In genomic region chr7:29335188-29336083, GRCh38 we compare ENCODE assay signal across 24 cellular contexts.
DNase-seq lines count a peak whose midpoint lies in the region; ATAC-seq and TF ChIP-seq lines count a peak whose summit lies in the region.
"Had no signal": no experiment of that assay in that cellular context is flagged by ENCODE, and none has a peak within 500 bp of the region (broad histone marks: within the 10 kb centered on the region; RNA-seq: fewer than 3 reads in every experiment).

No MANE protein-coding gene starts in this region.

- no peaks in the 10 kb centered on the region for H3K9me3 Mint-ChIP-seq in natural killer cell
- H3K9me3 Mint-ChIP-seq in natural killer cell treated with Interleukin-12 subunit alpha and Interleukin-12 subunit beta and Interleukin-15 and Interleukin-18, amount 100 ng/mL, for 72 hours: no peaks in the 10 kb centered on the region
- H3K9me3 Mint-ChIP-seq in effector memory CD8-positive, alpha-beta T cell: no peaks in the 10 kb centered on the region
- no peaks in the 10 kb centered on the region for H3K9me3 Mint-ChIP-seq in activated T-helper 2 cell treated with anti-CD3 and anti-CD28 coated beads, Interferon-gamma antibody, Interleukin-2, Interleukin-4, amounts not matched to agents 10 μg/mL and 5 μg/mL and 100 μg/mL, durations not matched to agents 14 hours and 24 hours and 36 hours
- H3K9me3 Mint-ChIP-seq: T-cell had no signal

- no peak for TF ChIP-seq CTCF in natural killer cell (IDR thresholded peaks at IDR 0.05)
- TF ChIP-seq CTCF in tibial artery (IDR thresholded peaks at IDR 0.05): no peak

- DNase-seq in natural killer cell (no peak), SK-MEL-5 (ENCODE audit: low read depth, low spot score) (peak; percentile 19), tibial artery (no peak)
- DNase-seq in natural killer cell treated with Interleukin-12 subunit alpha and Interleukin-12 subunit beta and Interleukin-15 and Interleukin-18, amount 100 ng/mL, for 72 hours (ENCODE audit: low spot score): no peak
- DNase-seq in effector memory CD8-positive, alpha-beta T cell: no peak
- no peak for DNase-seq in activated T-helper 2 cell treated with anti-CD3 and anti-CD28 coated beads, Interferon-gamma antibody, Interleukin-2, Interleukin-4, amounts not matched to agents 10 μg/mL and 5 μg/mL and 100 μg/mL, durations not matched to agents 14 hours and 24 hours and 36 hours (ENCODE audit: low spot score)
- DNase-seq: activated CD4-positive, alpha-beta T cell treated with anti-CD3 and anti-CD28 coated beads for 1 hour; activated CD8-positive, alpha-beta memory T cell treated with anti-CD3 and anti-CD28 coated beads for 24 hours; activated gamma-delta T cell treated with Interleukin-2 at 50 U/mL for 16 hours; activated T-cell treated with anti-CD3 and anti-CD28 coated beads, Interleukin-2, amount 50 U/mL, for 1 hour; caudate nucleus; COR-L47; DMS79; KG1; left lung; mesendoderm; NCI-H1417; SIG-M5; stimulated activated CD4-positive, alpha-beta T cell treated with anti-CD3 and anti-CD28 coated beads, Interleukin-15, amount 100 ng/mL, for 24 hours; stimulated activated naive CD4-positive, alpha-beta T cell treated with Interleukin-2 at 50 U/mL for 16 hours; T-cell had no signal

- peaks cover 0 to 8% (median 0%) of the 10 kb centered on the region in 4 donors for H3K4me1 ChIP-seq in tibial artery

- no peak for ATAC-seq in natural killer cell
- ATAC-seq in natural killer cell treated with Interleukin-12 subunit alpha and Interleukin-12 subunit beta and Interleukin-15 and Interleukin-18, amount 100 ng/mL, for 72 hours: no peak
- no peak for ATAC-seq in effector memory CD8-positive, alpha-beta T cell (replicated peaks)
- no peak for ATAC-seq in HG03469 (IDR thresholded peaks at IDR 0.05; ENCODE audit: unreplicated experiment)
- ATAC-seq in GM21619 (IDR thresholded peaks at IDR 0.05; ENCODE audit: unreplicated experiment): no peak
- ATAC-seq: left lung, T-cell had no signal

- peaks cover 0 to 6% of the 10 kb centered on the region in 2 donors for H3K27me3 ChIP-seq in tibial artery

- peaks cover 45 to 48% of the 10 kb centered on the region in 2 donors for H3K4me1 Mint-ChIP-seq in natural killer cell
- peaks cover 25 to 27% of the 10 kb centered on the region in 2 donors for H3K4me1 Mint-ChIP-seq in natural killer cell treated with Interleukin-12 subunit alpha and Interleukin-12 subunit beta and Interleukin-15 and Interleukin-18, amount 100 ng/mL, for 72 hours (ENCODE audit: low read depth in 2 of 2)
- peaks cover 31 to 39% of the 10 kb centered on the region in 2 donors for H3K4me1 Mint-ChIP-seq in effector memory CD8-positive, alpha-beta T cell (ENCODE audit: low read depth in 2 of 2)
- peaks cover 19% of the 10 kb centered on the region for H3K4me1 Mint-ChIP-seq in activated T-helper 2 cell treated with anti-CD3 and anti-CD28 coated beads, Interferon-gamma antibody, Interleukin-2, Interleukin-4, amounts not matched to agents 10 μg/mL and 5 μg/mL and 100 μg/mL, durations not matched to agents 14 hours and 24 hours and 36 hours (ENCODE audit: low read depth)

- no peak overlapping the region for H3K4me3 ChIP-seq in tibial artery
- H3K4me3 ChIP-seq: left lung, thoracic aorta had no signal

- peak overlapping the region; percentile 61 for H3K4me3 Mint-ChIP-seq in natural killer cell
- H3K4me3 Mint-ChIP-seq in natural killer cell treated with Interleukin-12 subunit alpha and Interleukin-12 subunit beta and Interleukin-15 and Interleukin-18, amount 100 ng/mL, for 72 hours: no peak overlapping the region
- H3K4me3 Mint-ChIP-seq in effector memory CD8-positive, alpha-beta T cell: no peak overlapping the region
- no peak overlapping the region for H3K4me3 Mint-ChIP-seq in activated T-helper 2 cell treated with anti-CD3 and anti-CD28 coated beads, Interferon-gamma antibody, Interleukin-2, Interleukin-4, amounts not matched to agents 10 μg/mL and 5 μg/mL and 100 μg/mL, durations not matched to agents 14 hours and 24 hours and 36 hours (ENCODE audit: low read depth)
- H3K4me3 Mint-ChIP-seq: T-cell had no signal

- H3K36me3 Mint-ChIP-seq in natural killer cell: no peaks in the 10 kb centered on the region
- no peaks in the 10 kb centered on the region for H3K36me3 Mint-ChIP-seq in natural killer cell treated with Interleukin-12 subunit alpha and Interleukin-12 subunit beta and Interleukin-15 and Interleukin-18, amount 100 ng/mL, for 72 hours
- H3K36me3 Mint-ChIP-seq in effector memory CD8-positive, alpha-beta T cell (ENCODE audit: insufficient read depth): no peaks in the 10 kb centered on the region
- H3K36me3 Mint-ChIP-seq in activated T-helper 2 cell treated with anti-CD3 and anti-CD28 coated beads, Interferon-gamma antibody, Interleukin-2, Interleukin-4, amounts not matched to agents 10 μg/mL and 5 μg/mL and 100 μg/mL, durations not matched to agents 14 hours and 24 hours and 36 hours (ENCODE audit: low read depth): no peaks in the 10 kb centered on the region
- H3K36me3 Mint-ChIP-seq: T-cell had no signal

- in situ Hi-C loops in SK-MEL-5 (cut with HindIII; ENCODE audit: low pct_unique_long_range_greater_than_20kb, low sequenced_read_pairs): no loop called here

- H3K27ac ChIP-seq in tibial artery: no peak overlapping the region
- H3K27ac ChIP-seq: left lung, thoracic aorta had no signal

- intact Hi-C loops in natural killer cell (cut with micrococcal nuclease): loop anchor here (2.0 to 5.0 kb wide), 2 partner anchors 73 to 93 kb away; no protein-coding TSS in a partner anchor
- intact Hi-C loops in tibial artery (cut with DNase I; ENCODE audit: low total_unique reads): no loop called here
- intact Hi-C loops in activated T-helper 2 cell treated with anti-CD3 and anti-CD28 coated beads, Interferon-gamma antibody, Interleukin-2, Interleukin-4, amounts not matched to agents 10 μg/mL and 5 μg/mL and 100 μg/mL, durations not matched to agents 14 hours and 24 hours and 36 hours (cut with micrococcal nuclease): no loop called here

- no peaks in the 10 kb centered on the region for H3K27me3 Mint-ChIP-seq in natural killer cell (ENCODE audit: low read depth in 2 of 2)
- no peaks in the 10 kb centered on the region for H3K27me3 Mint-ChIP-seq in natural killer cell treated with Interleukin-12 subunit alpha and Interleukin-12 subunit beta and Interleukin-15 and Interleukin-18, amount 100 ng/mL, for 72 hours
- H3K27me3 Mint-ChIP-seq in effector memory CD8-positive, alpha-beta T cell: no peaks in the 10 kb centered on the region
- peaks cover 8% of the 10 kb centered on the region for H3K27me3 Mint-ChIP-seq in activated T-helper 2 cell treated with anti-CD3 and anti-CD28 coated beads, Interferon-gamma antibody, Interleukin-2, Interleukin-4, amounts not matched to agents 10 μg/mL and 5 μg/mL and 100 μg/mL, durations not matched to agents 14 hours and 24 hours and 36 hours (ENCODE audit: low read depth)
- H3K27me3 Mint-ChIP-seq: T-cell had no signal

- H3K9me3 ChIP-seq in tibial artery: no peaks in the 10 kb centered on the region
- H3K9me3 ChIP-seq: left lung, thoracic aorta had no signal

- peak overlapping the region; percentile 40 to 64 for H3K27ac Mint-ChIP-seq in natural killer cell
- no peak overlapping the region for H3K27ac Mint-ChIP-seq in natural killer cell treated with Interleukin-12 subunit alpha and Interleukin-12 subunit beta and Interleukin-15 and Interleukin-18, amount 100 ng/mL, for 72 hours
- peak overlapping the region; percentile 73 to 93 for H3K27ac Mint-ChIP-seq in effector memory CD8-positive, alpha-beta T cell
- no peak overlapping the region for H3K27ac Mint-ChIP-seq in activated T-helper 2 cell treated with anti-CD3 and anti-CD28 coated beads, Interferon-gamma antibody, Interleukin-2, Interleukin-4, amounts not matched to agents 10 μg/mL and 5 μg/mL and 100 μg/mL, durations not matched to agents 14 hours and 24 hours and 36 hours

- H3K36me3 ChIP-seq in tibial artery: no peaks in the 10 kb centered on the region
- H3K36me3 ChIP-seq: left lung, thoracic aorta had no signal

Comparison
In these comparisons a context has a peak if more than half of its experiments do, and no peak if none do; other contexts are left out.
1. H3K27ac Mint-ChIP-seq: peak in natural killer cell (2 of 2) and effector memory CD8-positive, alpha-beta T cell (2 of 2); none in natural killer cell treated with Interleukin-12 subunit alpha and Interleukin-12 subunit beta and Interleukin-15 and Interleukin-18, amount 100 ng/mL, for 72 hours (0 of 2) and activated T-helper 2 cell treated with anti-CD3 and anti-CD28 coated beads, Interferon-gamma antibody, Interleukin-2, Interleukin-4, amounts not matched to agents 10 μg/mL and 5 μg/mL and 100 μg/mL, durations not matched to agents 14 hours and 24 hours and 36 hours (single experiment).